4 cellular contexts compared by ENCODE assay signal in genomic region chr16:76654421-76654820, GRCh38.
"Had no signal": no experiment of that assay in that cellular context is flagged by ENCODE, and none has a peak within 500 bp of the region (broad histone marks: within the 10 kb centered on the region; RNA-seq: fewer than 3 reads in every experiment).

No MANE protein-coding gene starts in this region.

- ATAC-seq: GM23338 had no signal

- H3K4me3 ChIP-seq: GM23338 had no signal

- DNase-seq: H9, HCEC 1CT, IMR-90 had no signal

- H3K27ac Mint-ChIP-seq: GM23338, H9 had no signal

- H3K4me1 Mint-ChIP-seq: GM23338, H9 had no signal

- H3K9me3 Mint-ChIP-seq: H9 had no signal

- H3K4me3 Mint-ChIP-seq: GM23338, H9 had no signal
